ENCODE assay signal across 23 cellular contexts in genomic region chr11:22577854-22578253, GRCh38.
"Had no signal": no experiment of that assay in that cellular context is flagged by ENCODE, and none has a peak within 500 bp of the region (broad histone marks: within the 10 kb centered on the region; RNA-seq: fewer than 3 reads in every experiment).

No MANE protein-coding gene starts in this region.

- H3K9me3 ChIP-seq: body of pancreas, esophagus squamous epithelium, gastroesophageal sphincter, heart right ventricle, sigmoid colon, uterus had no signal

- DNase-seq: activated CD4-positive, alpha-beta T cell treated with anti-CD3 and anti-CD28 coated beads, Interleukin-2, amount 50 U/mL, for 1 hour; activated CD8-positive, alpha-beta T cell treated with anti-CD3 and anti-CD28 coated beads, Interleukin-2, amount 10 ng/mL, durations not matched to agents 7 days and 5 days; activated gamma-delta T cell treated with Interleukin-2 at 50 U/mL for 16 hours; anterior cingulate cortex; body of pancreas; cortex of kidney; endodermal cell; esophagus squamous epithelium; heart right ventricle; islet precursor cell; left colon; retina; sigmoid colon; stimulated activated CD4-positive, alpha-beta T cell treated with anti-CD3 and anti-CD28 coated beads, Interleukin-15, amount 100 ng/mL, for 24 hours; trophoblast cell; uterus had no signal

- H3K4me1 ChIP-seq: esophagus squamous epithelium, gastroesophageal sphincter, heart right ventricle, sigmoid colon, uterus had no signal

- H3K36me3 ChIP-seq: cardiac muscle cell, esophagus squamous epithelium, gastroesophageal sphincter, heart right ventricle, sigmoid colon, uterus had no signal

- ATAC-seq: activated CD4-positive, CD25-positive, alpha-beta regulatory T cell treated with anti-CD3 and anti-CD28 coated beads, Interleukin-2, amount 50 U/mL, for 24 hours; activated CD8-positive, alpha-beta T cell treated with anti-CD3 and anti-CD28 coated beads, Interleukin-2, amount 10 ng/mL, durations not matched to agents 7 days and 5 days; body of pancreas; gastroesophageal sphincter; heart right ventricle; left colon; natural killer cell treated with Interleukin-12 subunit alpha and Interleukin-12 subunit beta and Interleukin-15 and Interleukin-18, amount 100 ng/mL, for 72 hours; stimulated activated memory B cell treated with anti-CD40 and anti-IgM and Interleukin-4, amounts not matched to agents 10 μg/mL and 1 μg/mL and 100 μg/mL, for 72 hours had no signal

- H3K27me3 ChIP-seq: body of pancreas, cardiac muscle cell, esophagus squamous epithelium, gastroesophageal sphincter, heart right ventricle, sigmoid colon, uterus had no signal

- H3K4me3 ChIP-seq: body of pancreas, cardiac muscle cell, esophagus squamous epithelium, gastroesophageal sphincter, heart right ventricle, sigmoid colon, smooth muscle cell, uterus had no signal

- H3K27ac ChIP-seq: body of pancreas, cardiac muscle cell, esophagus squamous epithelium, gastroesophageal sphincter, heart right ventricle, sigmoid colon, uterus, VCaP had no signal

- H3K4me2 ChIP-seq: smooth muscle cell had no signal
